Comparison of ENCODE assay signal across 22 cellular contexts in the genomic region with DNA sequence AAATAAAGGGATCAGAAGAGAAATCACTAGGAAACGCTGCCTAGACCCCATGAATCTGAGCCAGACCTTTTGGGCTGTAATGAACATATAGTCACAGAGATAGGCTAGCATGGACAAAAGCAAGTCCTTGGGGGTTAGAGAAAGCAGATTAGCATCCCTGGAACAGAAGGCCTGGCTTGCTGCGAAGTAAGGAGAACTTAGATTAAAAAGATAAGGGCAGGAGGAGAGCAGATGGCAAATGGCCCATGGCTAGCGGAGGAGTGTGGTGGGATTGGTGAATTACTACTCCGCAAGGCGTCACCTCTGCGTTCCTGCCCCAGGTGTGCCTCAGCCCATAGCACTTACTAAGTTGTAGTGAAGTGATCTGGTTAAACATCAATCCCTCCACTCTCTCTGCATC.
"Had no signal": no experiment of that assay in that cellular context is flagged by ENCODE, and none has a peak within 500 bp of the region (broad histone marks: within the 10 kb centered on the region; RNA-seq: fewer than 3 reads in every experiment).

No MANE protein-coding gene starts in this region.

- H3K27me3 ChIP-seq: neutrophil, right lobe of liver, testis, transverse colon had no signal

- H3K4me3 Mint-ChIP-seq: activated T-cell treated with anti-CD3 and anti-CD28 coated beads, Interleukin-2, amount 50 U/mL, for 72 hours; central memory CD8-positive, alpha-beta T cell; dendritic cell treated with granulocyte-macrophage colony-stimulating factor and Interleukin-4, amounts not matched to agents 40 ng/mL and 50 ng/mL, for 4 days; natural killer cell treated with Interleukin-12 subunit alpha and Interleukin-12 subunit beta and Interleukin-15 and Interleukin-18, amount 100 ng/mL, for 72 hours had no signal

- H3K36me3 ChIP-seq: left ventricle myocardium inferior, neutrophil, right lobe of liver, transverse colon had no signal

- H3K4me1 ChIP-seq: right lobe of liver had no signal

- H3K27ac ChIP-seq: epithelial cell of prostate, left ventricle myocardium inferior, neutrophil, right lobe of liver, testis, transverse colon had no signal

- H3K9me3 Mint-ChIP-seq: central memory CD8-positive, alpha-beta T cell; dendritic cell treated with granulocyte-macrophage colony-stimulating factor and Interleukin-4, amounts not matched to agents 40 ng/mL and 50 ng/mL, for 4 days; natural killer cell treated with Interleukin-12 subunit alpha and Interleukin-12 subunit beta and Interleukin-15 and Interleukin-18, amount 100 ng/mL, for 72 hours had no signal

- H3K27ac Mint-ChIP-seq: activated T-cell treated with anti-CD3 and anti-CD28 coated beads, Interleukin-2, amount 50 U/mL, for 72 hours; dendritic cell treated with granulocyte-macrophage colony-stimulating factor and Interleukin-4, amounts not matched to agents 40 ng/mL and 50 ng/mL, for 4 days; natural killer cell treated with Interleukin-12 subunit alpha and Interleukin-12 subunit beta and Interleukin-15 and Interleukin-18, amount 100 ng/mL, for 72 hours had no signal

- H3K4me1 Mint-ChIP-seq: central memory CD8-positive, alpha-beta T cell had no signal

- H3K4me3 ChIP-seq: left ventricle myocardium inferior, lung, mucosa of descending colon, right lobe of liver, testis, transverse colon had no signal

- DNase-seq: activated CD4-positive, alpha-beta T cell treated with anti-CD3 and anti-CD28 coated beads for 4 hours; activated CD4-positive, alpha-beta T cell treated with anti-CD3 and anti-CD28 coated beads, Interleukin-2, amount 50 U/mL, for 4 hours; activated naive CD4-positive, alpha-beta T cell; activated T-cell treated with anti-CD3 and anti-CD28 coated beads for 4 hours; activated T-cell treated with anti-CD3 and anti-CD28 coated beads, Interleukin-2, amount 50 U/mL, for 72 hours; anterior cingulate cortex; effector CD4-positive, alpha-beta T cell; islet precursor cell; left ventricle myocardium inferior; mucosa of descending colon; right lobe of liver; stimulated activated CD4-positive, alpha-beta T cell treated with anti-CD3 and anti-CD28 coated beads, Interleukin-2, amount 100 ng/mL, for 48 hours; stimulated activated naive CD8-positive, alpha-beta T cell treated with anti-CD3 and anti-CD28 coated beads, Interleukin-15, Interleukin-2, amounts not matched to agents 100 U/mL and 50 U/mL, for 24 hours; testis; transverse colon had no signal

- H3K9me3 ChIP-seq: left ventricle myocardium inferior, mucosa of descending colon, neutrophil, right lobe of liver, testis, transverse colon had no signal

- H3K36me3 Mint-ChIP-seq: activated naive CD4-positive, alpha-beta T cell treated with anti-CD3 and anti-CD28 coated beads, Interleukin-2, amount 50 U/mL, for 72 hours; natural killer cell treated with Interleukin-12 subunit alpha and Interleukin-12 subunit beta and Interleukin-15 and Interleukin-18, amount 100 ng/mL, for 72 hours had no signal
